In genomic region chr17:40686192-40686591, GRCh38 we compare ENCODE assay signal across 22 cellular contexts. TPM values are rescaled to one million over a fixed set of nuclear protein-coding genes. Genes with fewer than 3 reads are reported as not detected.
"Had no signal": no experiment of that assay in that cellular context is flagged by ENCODE, and none has a peak within 500 bp of the region (broad histone marks: within the 10 kb centered on the region; RNA-seq: fewer than 3 reads in every experiment).

No MANE protein-coding gene starts in this region.

- H3K9me3 Mint-ChIP-seq: activated naive CD8-positive, alpha-beta T cell treated with anti-CD3 and anti-CD28 coated beads, Interleukin-2, amount 10 ng/mL, durations not matched to agents 7 days and 5 days; stimulated activated effector memory CD8-positive, alpha-beta T cell treated with anti-CD3 and anti-CD28 coated beads, Interleukin-12 subunit alpha, Interleukin-12 subunit beta, amount 100 ng/mL, for 72 hours; type B pancreatic cell had no signal

- DNase-seq: activated CD4-positive, alpha-beta T cell treated with anti-CD3 and anti-CD28 coated beads for 1 hour; activated CD4-positive, alpha-beta T cell treated with anti-CD3 and anti-CD28 coated beads, Interleukin-2, amount 50 U/mL, for 4 hours; activated naive CD4-positive, alpha-beta T cell; activated naive CD8-positive, alpha-beta T cell treated with anti-CD3 and anti-CD28 coated beads, Interleukin-2, amount 10 ng/mL, durations not matched to agents 7 days and 5 days; amygdala; erythroblast; foreskin melanocyte; kidney; left ventricle myocardium inferior; mammary epithelial cell; stimulated activated CD4-positive, alpha-beta T cell treated with anti-CD3 and anti-CD28 coated beads, Interleukin-15, amount 100 ng/mL, for 24 hours; stimulated activated CD4-positive, alpha-beta T cell treated with anti-CD3 and anti-CD28 coated beads, Interleukin-2, amount 100 ng/mL, for 48 hours; SW 1271; T-helper 2 cell; testis; WERI-Rb-1 had no signal

- H3K4me3 Mint-ChIP-seq: activated naive CD8-positive, alpha-beta T cell treated with anti-CD3 and anti-CD28 coated beads, Interleukin-2, amount 10 ng/mL, durations not matched to agents 7 days and 5 days; stimulated activated effector memory CD8-positive, alpha-beta T cell treated with anti-CD3 and anti-CD28 coated beads, Interleukin-12 subunit alpha, Interleukin-12 subunit beta, amount 100 ng/mL, for 72 hours; type B pancreatic cell had no signal

- H3K36me3 Mint-ChIP-seq: activated naive CD8-positive, alpha-beta T cell treated with anti-CD3 and anti-CD28 coated beads, Interleukin-2, amount 10 ng/mL, durations not matched to agents 7 days and 5 days; stimulated activated effector memory CD8-positive, alpha-beta T cell treated with anti-CD3 and anti-CD28 coated beads, Interleukin-12 subunit alpha, Interleukin-12 subunit beta, amount 100 ng/mL, for 72 hours; type B pancreatic cell had no signal

- H3K4me1 Mint-ChIP-seq: activated naive CD8-positive, alpha-beta T cell treated with anti-CD3 and anti-CD28 coated beads, Interleukin-2, amount 10 ng/mL, durations not matched to agents 7 days and 5 days; stimulated activated effector memory CD8-positive, alpha-beta T cell treated with anti-CD3 and anti-CD28 coated beads, Interleukin-12 subunit alpha, Interleukin-12 subunit beta, amount 100 ng/mL, for 72 hours had no signal

- ATAC-seq: stimulated activated effector memory CD8-positive, alpha-beta T cell treated with anti-CD3 and anti-CD28 coated beads, Interleukin-12 subunit alpha, Interleukin-12 subunit beta, amount 100 ng/mL, for 72 hours had no signal

RNA-seq across cellular contexts. Expression of gene KRT24, which starts 17.4 kb away (rescaled TPM):
- total RNA-seq: activated CD8-positive, alpha-beta memory T cell treated with anti-CD3 and anti-CD28 coated beads for 36 hours; activated naive CD8-positive, alpha-beta T cell treated with anti-CD3 and anti-CD28 coated beads, Interleukin-2, amount 10 ng/mL, durations not matched to agents 7 days and 5 days; left ventricle myocardium inferior; mammary epithelial cell; omental fat pad; prostate gland; right atrium auricular region had no signal

RNA-seq across cellular contexts. Expression of gene KRT222, which starts 21.2 kb away (rescaled TPM):
- total RNA-seq: activated CD8-positive, alpha-beta memory T cell treated with anti-CD3 and anti-CD28 coated beads for 36 hours; activated naive CD8-positive, alpha-beta T cell treated with anti-CD3 and anti-CD28 coated beads, Interleukin-2, amount 10 ng/mL, durations not matched to agents 7 days and 5 days had no signal
